ENCODE assay signal across 8 cellular contexts in the genomic region with DNA sequence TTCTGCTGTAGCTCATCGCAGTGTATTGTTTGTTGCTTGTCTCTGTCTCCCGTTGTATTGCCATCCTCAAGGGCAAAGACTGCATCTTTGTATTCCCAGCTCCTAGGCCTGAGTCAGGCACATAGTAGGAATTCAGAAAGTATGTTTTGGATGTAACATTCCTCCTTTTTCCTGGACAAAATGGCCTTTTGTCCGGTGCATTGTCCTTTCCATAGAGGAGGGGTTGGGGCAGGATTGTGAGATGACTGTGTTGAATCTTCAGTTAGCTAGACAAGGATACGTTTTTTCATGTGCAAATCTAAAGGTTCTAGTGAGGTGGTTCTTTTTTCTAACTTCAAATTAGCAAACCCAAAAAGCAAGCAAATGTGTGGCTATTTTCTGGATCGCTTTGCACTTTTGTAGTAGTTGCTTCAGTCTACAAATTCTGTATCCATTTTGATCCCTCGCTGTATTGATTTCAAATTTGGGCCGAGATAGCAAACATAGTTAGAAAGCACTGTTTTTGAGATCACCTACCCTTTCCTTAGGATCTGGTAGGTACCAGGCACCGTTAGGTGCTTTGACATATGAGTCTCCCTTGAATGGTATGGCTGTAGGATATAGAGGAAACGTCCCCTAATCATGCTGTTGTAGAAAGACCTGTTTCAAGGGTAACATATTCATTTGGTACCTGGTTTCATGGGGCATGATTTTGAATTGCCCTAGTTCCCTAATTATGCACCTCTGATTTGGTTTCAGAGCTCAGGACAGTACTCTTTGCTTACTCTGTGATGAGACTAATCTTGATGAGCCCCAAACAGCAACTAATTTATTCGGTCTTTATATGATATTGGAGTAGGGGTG. TPM values are rescaled to one million over a fixed set of nuclear protein-coding genes. Genes with fewer than 3 reads are reported as not detected.
A peak's percentile ranks its signal among the peaks of the same experiment; 100 is the strongest.
DNase-seq lines count a peak whose midpoint lies in the region; ATAC-seq lines count a peak whose summit lies in the region.

No MANE protein-coding gene starts in this region.

- H3K9me3 Mint-ChIP-seq in T-helper 1 cell treated with Interleukin-12 subunit alpha and Interleukin-12 subunit beta and Interleukin-4 antibody, amounts not matched to agents 30 μg/mL and 1 μg/mL, for 36 hours: no peaks in the 10 kb centered on the region
- no peaks in the 10 kb centered on the region for H3K9me3 Mint-ChIP-seq in activated T-helper 1 cell treated with anti-CD3 and anti-CD28 coated beads, Interleukin-12 subunit alpha, Interleukin-12 subunit beta, Interleukin-2, Interleukin-4 antibody, amounts not matched to agents 30 ng/mL and 10 ng/mL and 1 ng/mL, durations not matched to agents 14 hours and 24 hours and 36 hours

- H3K27me3 ChIP-seq in iPS-20b (ENCODE audit: insufficient read depth, low read length) (no peaks in the 10 kb centered on the region), subcutaneous abdominal adipose tissue (ENCODE audit: control insufficient read depth in 5 of 5, insufficient read depth in 4 of 5, low read length in 5 of 5) (no peaks in the 10 kb centered on the region)

- H3K9me3 ChIP-seq in iPS-20b (ENCODE audit: insufficient read depth, low read depth, low read length) (no peaks in the 10 kb centered on the region), subcutaneous abdominal adipose tissue (ENCODE audit: control insufficient read depth in 5 of 5, low read length in 5 of 5) (no peaks in the 10 kb centered on the region)

- H3K4me3 Mint-ChIP-seq in T-helper 1 cell treated with Interleukin-12 subunit alpha and Interleukin-12 subunit beta and Interleukin-4 antibody, amounts not matched to agents 30 μg/mL and 1 μg/mL, for 36 hours: peak overlapping the region; percentile 93
- H3K4me3 Mint-ChIP-seq in activated T-helper 1 cell treated with anti-CD3 and anti-CD28 coated beads, Interleukin-12 subunit alpha, Interleukin-12 subunit beta, Interleukin-2, Interleukin-4 antibody, amounts not matched to agents 30 ng/mL and 10 ng/mL and 1 ng/mL, durations not matched to agents 14 hours and 24 hours and 36 hours: peak overlapping the region; percentile 93

- peak overlapping the region; percentile 83 for H3K27ac Mint-ChIP-seq in T-helper 1 cell treated with Interleukin-12 subunit alpha and Interleukin-12 subunit beta and Interleukin-4 antibody, amounts not matched to agents 30 μg/mL and 1 μg/mL, for 36 hours
- peak overlapping the region; percentile 84 for H3K27ac Mint-ChIP-seq in activated T-helper 1 cell treated with anti-CD3 and anti-CD28 coated beads, Interleukin-12 subunit alpha, Interleukin-12 subunit beta, Interleukin-2, Interleukin-4 antibody, amounts not matched to agents 30 ng/mL and 10 ng/mL and 1 ng/mL, durations not matched to agents 14 hours and 24 hours and 36 hours

- no peaks in the 10 kb centered on the region for H3K27me3 Mint-ChIP-seq in T-helper 1 cell treated with Interleukin-12 subunit alpha and Interleukin-12 subunit beta and Interleukin-4 antibody, amounts not matched to agents 30 μg/mL and 1 μg/mL, for 36 hours (ENCODE audit: low read depth)
- H3K27me3 Mint-ChIP-seq in activated T-helper 1 cell treated with anti-CD3 and anti-CD28 coated beads, Interleukin-12 subunit alpha, Interleukin-12 subunit beta, Interleukin-2, Interleukin-4 antibody, amounts not matched to agents 30 ng/mL and 10 ng/mL and 1 ng/mL, durations not matched to agents 14 hours and 24 hours and 36 hours (ENCODE audit: insufficient read depth): no peaks in the 10 kb centered on the region

- peaks cover 42% of the 10 kb centered on the region for H3K36me3 ChIP-seq in iPS-20b (ENCODE audit: insufficient read depth, low read depth, low read length)
- peaks cover 10 to 18% (median 15%) of the 10 kb centered on the region in 5 donors for H3K36me3 ChIP-seq in subcutaneous abdominal adipose tissue (ENCODE audit: control insufficient read depth in 5 of 5, insufficient read depth in 5 of 5, low read length in 5 of 5)

- DNase-seq in T-helper 1 cell (no peak), KG1 (lab: John Stamatoyannopoulos, UW) (no peak)
- DNase-seq in activated T-helper 1 cell treated with anti-CD3 and anti-CD28 coated beads, Interleukin-12 subunit alpha, Interleukin-12 subunit beta, Interleukin-2, Interleukin-4 antibody, amounts not matched to agents 30 ng/mL and 10 ng/mL and 1 ng/mL, durations not matched to agents 14 hours and 24 hours and 36 hours (ENCODE audit: low spot score): no peak

- peaks cover 5% of the 10 kb centered on the region; the same call in 1 of the 2 replicates for H3K4me1 ChIP-seq in iPS-20b (ENCODE audit: insufficient read depth, low read length)
- H3K4me1 ChIP-seq in subcutaneous abdominal adipose tissue (ENCODE audit: control insufficient read depth in 5 of 5, insufficient read depth in 5 of 5, low read length in 5 of 5): peaks cover 0 to 21% (median 19%) of the 10 kb centered on the region in 5 donors

- H3K4me1 Mint-ChIP-seq in T-helper 1 cell treated with Interleukin-12 subunit alpha and Interleukin-12 subunit beta and Interleukin-4 antibody, amounts not matched to agents 30 μg/mL and 1 μg/mL, for 36 hours (ENCODE audit: low read depth): peaks cover 19% of the 10 kb centered on the region
- peaks cover 17% of the 10 kb centered on the region for H3K4me1 Mint-ChIP-seq in activated T-helper 1 cell treated with anti-CD3 and anti-CD28 coated beads, Interleukin-12 subunit alpha, Interleukin-12 subunit beta, Interleukin-2, Interleukin-4 antibody, amounts not matched to agents 30 ng/mL and 10 ng/mL and 1 ng/mL, durations not matched to agents 14 hours and 24 hours and 36 hours (ENCODE audit: low read depth)

- H3K27ac ChIP-seq in iPS-20b (ENCODE audit: low read length) (peak overlapping the region; percentile 98), subcutaneous abdominal adipose tissue (ENCODE audit: low read depth, low read length) (no peak overlapping the region)

- H3K4me3 ChIP-seq in iPS-20b (ENCODE audit: low read length): peak overlapping the region; percentile 98
- peak overlapping the region; percentile 78 to 92 (median 85) for H3K4me3 ChIP-seq in subcutaneous abdominal adipose tissue (ENCODE audit: low read depth in 1 of 5, low read length in 5 of 5)

- H3K9ac ChIP-seq in iPS-20b (ENCODE audit: low read depth, low read length) (peak overlapping the region; percentile 100), subcutaneous abdominal adipose tissue (ENCODE audit: low read length in 5 of 5) (peak overlapping the region; percentile 77 to 99 (median 91))

- ATAC-seq in GM21737 (IDR thresholded peaks at IDR 0.05; ENCODE audit: unreplicated experiment): no peak
- ATAC-seq in GM19455 (IDR thresholded peaks at IDR 0.05; ENCODE audit: unreplicated experiment): no peak

- intact Hi-C loops in activated T-helper 1 cell treated with anti-CD3 and anti-CD28 coated beads, Interleukin-12 subunit alpha, Interleukin-12 subunit beta, Interleukin-2, Interleukin-4 antibody, amounts not matched to agents 30 ng/mL and 10 ng/mL and 1 ng/mL, durations not matched to agents 14 hours and 24 hours and 36 hours (cut with micrococcal nuclease): loop anchor here (1.0 to 2.0 kb wide), 3 partner anchors 59 to 159 kb away; a partner anchor contains a TSS

- peaks cover 10% of the 10 kb centered on the region for H3K36me3 Mint-ChIP-seq in T-helper 1 cell treated with Interleukin-12 subunit alpha and Interleukin-12 subunit beta and Interleukin-4 antibody, amounts not matched to agents 30 μg/mL and 1 μg/mL, for 36 hours (ENCODE audit: low read depth)
- H3K36me3 Mint-ChIP-seq in activated T-helper 1 cell treated with anti-CD3 and anti-CD28 coated beads, Interleukin-12 subunit alpha, Interleukin-12 subunit beta, Interleukin-2, Interleukin-4 antibody, amounts not matched to agents 30 ng/mL and 10 ng/mL and 1 ng/mL, durations not matched to agents 14 hours and 24 hours and 36 hours (ENCODE audit: low read depth): peaks cover 25% of the 10 kb centered on the region

RNA-seq across cellular contexts. Expression of a gene that starts 1.2 kb away (rescaled TPM):
- 84.1 and 88.1 TPM in 2 replicates for total RNA-seq in activated T-helper 1 cell treated with anti-CD3 and anti-CD28 coated beads, Interleukin-12 subunit alpha, Interleukin-12 subunit beta, Interleukin-2, Interleukin-4 antibody, amounts not matched to agents 30 ng/mL and 10 ng/mL and 1 ng/mL, durations not matched to agents 14 hours and 24 hours and 36 hours

RNA-seq across cellular contexts. Expression of a gene that starts 40.6 kb away (rescaled TPM):
- 28.7 and 33.5 TPM in 2 replicates for total RNA-seq in activated T-helper 1 cell treated with anti-CD3 and anti-CD28 coated beads, Interleukin-12 subunit alpha, Interleukin-12 subunit beta, Interleukin-2, Interleukin-4 antibody, amounts not matched to agents 30 ng/mL and 10 ng/mL and 1 ng/mL, durations not matched to agents 14 hours and 24 hours and 36 hours

RNA-seq across cellular contexts. Expression of a gene that starts 58.8 kb away (rescaled TPM):
- 22.0 and 23.9 TPM in 2 replicates for total RNA-seq in activated T-helper 1 cell treated with anti-CD3 and anti-CD28 coated beads, Interleukin-12 subunit alpha, Interleukin-12 subunit beta, Interleukin-2, Interleukin-4 antibody, amounts not matched to agents 30 ng/mL and 10 ng/mL and 1 ng/mL, durations not matched to agents 14 hours and 24 hours and 36 hours
